24 cellular contexts compared by ENCODE assay signal in the genomic region with DNA sequence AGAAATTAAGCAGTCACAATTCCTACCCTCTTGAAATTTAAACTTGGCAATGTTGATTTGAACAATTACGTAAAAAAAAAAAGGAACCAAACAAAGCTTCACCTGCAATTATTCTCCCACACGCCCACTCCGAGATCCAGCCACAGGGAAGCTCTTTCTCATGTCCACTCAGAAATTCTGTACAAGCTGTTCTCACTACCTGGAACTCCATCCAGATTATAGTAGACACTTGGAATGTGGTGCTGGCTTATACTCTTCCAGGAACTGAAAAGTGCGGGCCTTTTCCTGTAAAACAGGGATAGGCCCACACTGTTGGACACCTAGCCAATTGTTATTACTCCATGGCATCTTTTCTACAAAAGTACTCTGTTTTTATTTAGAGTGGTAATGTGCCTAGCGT. TPM values are rescaled to one million over a fixed set of nuclear protein-coding genes. Genes with fewer than 3 reads are reported as not detected.
A peak's percentile ranks its signal among the peaks of the same experiment; 100 is the strongest.
DNase-seq lines count a peak whose midpoint lies in the region; ATAC-seq, FAIRE-seq and TF ChIP-seq lines count a peak whose summit lies in the region.
"Had no signal": no experiment of that assay in that cellular context is flagged by ENCODE, and none has a peak within 500 bp of the region (broad histone marks: within the 10 kb centered on the region; RNA-seq: fewer than 3 reads in every experiment).

No MANE protein-coding gene starts in this region.

- H2AFZ ChIP-seq in HepG2 (ENCODE audit: low read length) = no peak overlapping the region

- H3K4me1 Mint-ChIP-seq in osteocyte (ENCODE audit: unreplicated experiment) (peaks cover 13% of the 10 kb centered on the region), chondrocyte (ENCODE audit: low read depth) (peaks cover 16% of the 10 kb centered on the region)
- H3K4me1 Mint-ChIP-seq: activated naive CD4-positive, alpha-beta T cell treated with anti-CD3 and anti-CD28 coated beads, Interleukin-2, amount 10 ng/mL, durations not matched to agents 7 days and 5 days had no signal

- H3K27ac Mint-ChIP-seq in osteocyte (ENCODE audit: unreplicated experiment) (peak overlapping the region; percentile 66), chondrocyte (ENCODE audit: unreplicated experiment) (no peak overlapping the region)
- H3K27ac Mint-ChIP-seq: activated CD4-positive, alpha-beta T cell treated with anti-CD3 and anti-CD28 coated beads, Interleukin-2, amount 10 ng/mL, durations not matched to agents 24 days and 14 days; activated CD8-positive, alpha-beta memory T cell treated with anti-CD3 and anti-CD28 coated beads, Interleukin-2, amount 10 ng/mL, durations not matched to agents 7 days and 5 days; activated naive CD4-positive, alpha-beta T cell treated with anti-CD3 and anti-CD28 coated beads, Interleukin-2, amount 10 ng/mL, durations not matched to agents 7 days and 5 days had no signal

- in situ Hi-C loops in HepG2 (cut with HindIII; ENCODE audit: extremely low pct_ligation_motif_present, low pct_unique_long_range_greater_than_20kb) = no loop called here

- no peaks in the 10 kb centered on the region for H3K9me3 Mint-ChIP-seq in osteocyte (ENCODE audit: unreplicated experiment)
- H3K9me3 Mint-ChIP-seq in chondrocyte (ENCODE audit: low read depth) = no peaks in the 10 kb centered on the region
- H3K9me3 Mint-ChIP-seq: activated CD4-positive, alpha-beta T cell treated with anti-CD3 and anti-CD28 coated beads, Interleukin-2, amount 10 ng/mL, durations not matched to agents 24 days and 14 days; activated naive CD4-positive, alpha-beta T cell treated with anti-CD3 and anti-CD28 coated beads, Interleukin-2, amount 10 ng/mL, durations not matched to agents 7 days and 5 days had no signal

- H3K27ac ChIP-seq in liver (ENCODE audit: low read depth in 1 of 2, low read length in 2 of 2) (peak overlapping the region; percentile 44 to 50), HepG2 (ENCODE audit: extremely low read length, insufficient read depth, low read length) (no peak overlapping the region), heart right ventricle (peak overlapping the region in 9 of 10 donors; percentile 4 to 74 (median 56)), vagina (peak overlapping the region; percentile 74)
- H3K27ac ChIP-seq: neutrophil had no signal

- no peak overlapping the region for H3K4me2 ChIP-seq in HepG2 (ENCODE audit: low read depth, low read length)
- H3K4me2 ChIP-seq: SK-N-SH had no signal

- TF ChIP-seq POLR2A in HepG2 (IDR thresholded peaks at IDR 0.05; ENCODE audit: insufficient read depth in 1 of 2, low read depth in 2 of 2, low read length in 2 of 2) (no peak), vagina (IDR thresholded peaks at IDR 0.05) (no peak)

- no TSS peak for BruUV-seq in HepG2 (replicated peaks; lab: Mats Ljungman, UMichigan)

- TF ChIP-seq CTCF in liver (IDR thresholded peaks at IDR 0.05; ENCODE audit: low read depth, low read length, missing input control) (no peak), HepG2 (CRISPR knock-in tag; IDR thresholded peaks at IDR 0.05) (no peak), heart right ventricle (IDR thresholded peaks at IDR 0.05) (no peak), osteocyte (IDR thresholded peaks at IDR 0.05) (no peak), vagina (IDR thresholded peaks at IDR 0.05) (no peak), chondrocyte (IDR thresholded peaks at IDR 0.05) (no peak)

- no peak for DNase-seq in HepG2 (ENCODE audit: low spot score)
- no peak for DNase-seq in heart right ventricle
- peak; percentile 8 for DNase-seq in osteocyte (ENCODE audit: extremely low spot score, unreplicated experiment)
- DNase-seq in vagina (ENCODE audit: extremely low spot score in 2 of 2) = no peak
- no peak for DNase-seq in chondrocyte (ENCODE audit: low spot score)
- DNase-seq in SK-N-DZ (ENCODE audit: low spot score) = no peak
- DNase-seq in head of caudate nucleus = no peak
- DNase-seq: activated CD4-positive, alpha-beta T cell treated with anti-CD3 and anti-CD28 coated beads, Interleukin-2, amount 10 ng/mL, durations not matched to agents 24 days and 14 days; activated CD8-positive, alpha-beta memory T cell treated with anti-CD3 and anti-CD28 coated beads, Interleukin-2, amount 10 ng/mL, durations not matched to agents 7 days and 5 days; activated naive CD4-positive, alpha-beta T cell treated with anti-CD3 and anti-CD28 coated beads, Interleukin-2, amount 10 ng/mL, durations not matched to agents 7 days and 5 days; BE2C; COR-L47; DND-41; effector CD8-positive, alpha-beta T cell; left colon; MG63; SK-N-SH; T-helper 2 cell had no signal

- ATAC-seq in HepG2 (no peak), heart right ventricle (peak in 7 of 8 donors; percentile 30 to 76 (median 57))
- ATAC-seq: activated CD8-positive, alpha-beta memory T cell treated with anti-CD3 and anti-CD28 coated beads, Interleukin-2, amount 10 ng/mL, durations not matched to agents 7 days and 5 days; esophagus mucosa; left colon had no signal

- CTCF ChIA-PET in HepG2 (lab: Yijun Ruan, JAX; ENCODE audit: low intra/inter-chr PET ratio, low total read pairs) = no interaction called here

- H3K9ac ChIP-seq in liver (ENCODE audit: low read depth in 1 of 2, low read length in 2 of 2) (no peak overlapping the region), HepG2 (ENCODE audit: insufficient read depth, low read depth, low read length) (no peak overlapping the region)
- H3K9ac ChIP-seq: SK-N-SH had no signal

- H3K36me3 ChIP-seq in liver (ENCODE audit: control insufficient read depth in 4 of 4, insufficient read depth in 3 of 4, low read depth in 1 of 4, low read length in 3 of 4) (no peaks in the 10 kb centered on the region), HepG2 (replicated peaks in 1 of 2; ENCODE audit: control insufficient read depth in 1 of 2, insufficient read depth in 2 of 2, low read length in 2 of 2) (no peaks in the 10 kb centered on the region), heart right ventricle (no peaks in the 10 kb centered on the region), vagina (no peaks in the 10 kb centered on the region)
- H3K36me3 ChIP-seq: BE2C, HAP-1, MG63, neutrophil had no signal

- TF ChIP-seq RAD21 in liver (IDR thresholded peaks at IDR 0.05) (no peak), HepG2 (CRISPR knock-in tag; IDR thresholded peaks at IDR 0.05) (no peak)

- POLR2A ChIA-PET in HepG2 (lab: Yijun Ruan, JAX) = no interaction called here

- no peak overlapping the region for H3K4me3 Mint-ChIP-seq in osteocyte (ENCODE audit: unreplicated experiment)
- H3K4me3 Mint-ChIP-seq in chondrocyte (ENCODE audit: unreplicated experiment) = no peak overlapping the region
- H3K4me3 Mint-ChIP-seq: activated CD4-positive, alpha-beta T cell treated with anti-CD3 and anti-CD28 coated beads, Interleukin-2, amount 10 ng/mL, durations not matched to agents 24 days and 14 days; activated CD8-positive, alpha-beta memory T cell treated with anti-CD3 and anti-CD28 coated beads, Interleukin-2, amount 10 ng/mL, durations not matched to agents 7 days and 5 days; activated naive CD4-positive, alpha-beta T cell treated with anti-CD3 and anti-CD28 coated beads, Interleukin-2, amount 10 ng/mL, durations not matched to agents 7 days and 5 days had no signal

- TF ChIP-seq EP300 in HepG2 (IDR thresholded peaks at IDR 0.05; ENCODE audit: low read depth in 2 of 2, low read length in 2 of 2) = no peak
- no peak for TF ChIP-seq EP300 in HepG2 (CRISPR knock-in tag; IDR thresholded peaks at IDR 0.05; ENCODE audit: borderline replicate concordance)

- H3K4me1 ChIP-seq in liver (ENCODE audit: control insufficient read depth in 4 of 4, insufficient read depth in 4 of 4, low read length in 3 of 4) (no peaks in the 10 kb centered on the region), HepG2 (ENCODE audit: insufficient read depth, low read length) (no peaks in the 10 kb centered on the region), heart right ventricle (peaks cover 0 to 14% (median 8%) of the 10 kb centered on the region in 9 donors), vagina (no peaks in the 10 kb centered on the region)
- H3K4me1 ChIP-seq: BE2C had no signal

- no peaks in the 10 kb centered on the region for H4K20me1 ChIP-seq in HepG2 (ENCODE audit: insufficient read depth, low read length)

- no peaks in the 10 kb centered on the region for H3K79me2 ChIP-seq in HepG2 (ENCODE audit: insufficient read depth, low read length)

- H3K27me3 ChIP-seq in liver (ENCODE audit: control insufficient read depth in 4 of 4, insufficient read depth in 4 of 4, low read length in 3 of 4) (no peaks in the 10 kb centered on the region), HepG2 (ENCODE audit: control insufficient read depth in 1 of 2, insufficient read depth in 2 of 2, low read length in 2 of 2) (peaks cover 1 to 13% of the 10 kb centered on the region in 2 experiments; a peak in 4 of 5 replicates), heart right ventricle (no peaks in the 10 kb centered on the region), vagina (no peaks in the 10 kb centered on the region)
- H3K27me3 ChIP-seq: MG63, neutrophil had no signal

- H3K27me3 Mint-ChIP-seq in osteocyte (ENCODE audit: unreplicated experiment) (no peaks in the 10 kb centered on the region), chondrocyte (ENCODE audit: low read depth) (peaks cover under 1% of the 10 kb centered on the region)

- H3K4me3 ChIP-seq in liver (ENCODE audit: low read depth in 1 of 3, low read length in 3 of 3) (no peak overlapping the region), HepG2 (replicated peaks in 1 of 3; ENCODE audit: insufficient read depth in 1 of 3, low read depth in 2 of 3, low read length in 3 of 3) (no peak overlapping the region), heart right ventricle (no peak overlapping the region), vagina (no peak overlapping the region)
- H3K4me3 ChIP-seq: HAP-1, MG63 had no signal

- FAIRE-seq in HepG2 (lab: Jason Lieb, UNC) = no peak
- FAIRE-seq: GM12891, urothelium cell line had no signal

- 85% methylated on average over 5 of the region's 5 CpGs for WGBS in liver
- WGBS in HepG2 (ENCODE audit: low lambda C conversion rate) = 46% methylated on average over 5 of the region's 5 CpGs
- 65 to 68% methylated on average over 5 of the region's 5 CpGs for WGBS in heart right ventricle, 2 donors

- H3K9me3 ChIP-seq in liver (ENCODE audit: control insufficient read depth in 4 of 4, low read length in 3 of 4) = no peaks in the 10 kb centered on the region
- H3K9me3 ChIP-seq in HepG2 (ENCODE audit: low read length) = no peaks in the 10 kb centered on the region
- H3K9me3 ChIP-seq in heart right ventricle = no peaks in the 10 kb centered on the region
- no peaks in the 10 kb centered on the region for H3K9me3 ChIP-seq in vagina
- H3K9me3 ChIP-seq: BE2C, HAP-1, neutrophil, SK-N-SH had no signal

- intact Hi-C loops in HepG2 (cut with micrococcal nuclease; ENCODE audit: unreplicated experiment) (no loop called here), heart right ventricle (cut with DNase I) (loop anchor here in 1 of 10 donors (10.0 kb wide), 1 partner anchor 212 kb away; no protein-coding TSS in a partner anchor), vagina (cut with DNase I) (loop anchor here (10.0 kb wide), 1 partner anchor 258 kb away; no protein-coding TSS in a partner anchor), head of caudate nucleus (cut with DNase I) (no loop called here)

- no peaks in the 10 kb centered on the region for H3K36me3 Mint-ChIP-seq in osteocyte (ENCODE audit: unreplicated experiment)
- no peaks in the 10 kb centered on the region for H3K36me3 Mint-ChIP-seq in chondrocyte (ENCODE audit: low read depth)
- H3K36me3 Mint-ChIP-seq: activated CD8-positive, alpha-beta memory T cell treated with anti-CD3 and anti-CD28 coated beads, Interleukin-2, amount 10 ng/mL, durations not matched to agents 7 days and 5 days; activated naive CD4-positive, alpha-beta T cell treated with anti-CD3 and anti-CD28 coated beads, Interleukin-2, amount 10 ng/mL, durations not matched to agents 7 days and 5 days had no signal

RNA-seq across cellular contexts. Expression of gene TOMM7, which starts 20.3 kb away (rescaled TPM):
- total RNA-seq in liver (10 to 100 TPM; 39.2 to 73.7 TPM), HepG2 (2016; rRNA removed; fragmentation: Illumina TruSeq; extraction: Trizol) (251 and 352 TPM in 2 replicates), heart right ventricle (100 to 1,000 TPM; 454 to 532 (median 524) TPM), osteocyte (256 and 292 TPM in 2 replicates), vagina (167 TPM), chondrocyte (213 to 269 TPM (median 240 TPM) in 3 replicates)
- polyA plus RNA-seq in liver (100 to 1,000 TPM; 200 to 271 TPM), HepG2 (2011; rRNA removed) (328 and 369 TPM in 2 replicates), heart right ventricle (100 to 1,000 TPM; 149 to 346 TPM)
- total RNA-seq in HepG2 (2016; cell fraction: cytosol; rRNA removed; fragmentation: Illumina TruSeq; extraction: Trizol; ENCODE audit: low read depth) = 240 and 298 TPM in 2 replicates
- 254 and 324 TPM in 2 replicates for total RNA-seq in HepG2 (2016; cell fraction: insoluble cytoplasmic fraction; rRNA removed; fragmentation: Illumina TruSeq; extraction: Trizol)
- total RNA-seq in HepG2 (2016; cell fraction: membrane; rRNA removed; fragmentation: Illumina TruSeq; extraction: Trizol) = 330 and 358 TPM in 2 replicates
- total RNA-seq in HepG2 (2016; cell fraction: nucleus; rRNA removed; fragmentation: Illumina TruSeq; extraction: Trizol) = 87.9 and 93.9 TPM in 2 replicates
- polyA plus RNA-seq in HepG2 (2011; cell fraction: cytosol; rRNA removed) = 127 and 129 TPM in 2 replicates
- 34.6 and 47.7 TPM in 2 replicates for polyA plus RNA-seq in HepG2 (2011; cell fraction: nucleus; rRNA removed)
- 309 and 319 TPM in 2 replicates for polyA plus RNA-seq in HepG2 (2012)
- 336 and 479 TPM in 2 replicates for polyA plus RNA-seq in HepG2 (2016; cell fraction: cytosol; fragmentation: Illumina TruSeq; extraction: Trizol; ENCODE audit: low read depth)
- polyA plus RNA-seq in HepG2 (2016; cell fraction: insoluble cytoplasmic fraction; fragmentation: Illumina TruSeq; extraction: Trizol; ENCODE audit: low read depth) = 318 and 360 TPM in 2 replicates
- 372 and 511 TPM in 2 replicates for polyA plus RNA-seq in HepG2 (2016; cell fraction: membrane; fragmentation: Illumina TruSeq; extraction: Trizol; ENCODE audit: low read depth)
- polyA plus RNA-seq in HepG2 (2016; cell fraction: nucleus; fragmentation: Illumina TruSeq; extraction: Trizol; ENCODE audit: insufficient read depth, low read depth) = 176 and 184 TPM in 2 replicates
- polyA minus RNA-seq in HepG2 (2011; rRNA and poly(A)+ RNA removed; ENCODE audit: low replicate concordance) = 115 and 385 TPM in 2 replicates
- polyA minus RNA-seq in HepG2 (2011; cell fraction: cytosol; rRNA and poly(A)+ RNA removed) = 16.5 and 34.8 TPM in 2 replicates
- 30.5 and 32.2 TPM in 2 replicates for polyA minus RNA-seq in HepG2 (2011; cell fraction: nucleus; rRNA and poly(A)+ RNA removed)
- 108 TPM in 2 replicates for polyA plus RNA-seq in SK-N-DZ (2014; cell fraction: cytosol; rRNA removed)
- polyA plus RNA-seq in SK-N-DZ (2014; cell fraction: nucleus; rRNA removed) = 94.8 and 174 TPM in 2 replicates
